12 cellular contexts compared by ENCODE assay signal in genomic region chr17:33284022-33284421, GRCh38. TPM values are rescaled to one million over a fixed set of nuclear protein-coding genes. Genes with fewer than 3 reads are reported as not detected.
DNase-seq lines count a peak whose midpoint lies in the region; ATAC-seq and TF ChIP-seq lines count a peak whose summit lies in the region.
"Had no signal": no experiment of that assay in that cellular context is flagged by ENCODE, and none has a peak within 500 bp of the region (broad histone marks: within the 10 kb centered on the region; RNA-seq: fewer than 3 reads in every experiment).

No MANE protein-coding gene starts in this region.

- H3K9me3 Mint-ChIP-seq in activated T-helper 2 cell treated with anti-CD3 and anti-CD28 coated beads, Interferon-gamma antibody, Interleukin-2, Interleukin-4, amounts not matched to agents 10 μg/mL and 5 μg/mL and 100 μg/mL, durations not matched to agents 14 hours and 24 hours and 36 hours = no peaks in the 10 kb centered on the region

- no peaks in the 10 kb centered on the region for H3K4me1 Mint-ChIP-seq in activated T-helper 2 cell treated with anti-CD3 and anti-CD28 coated beads, Interferon-gamma antibody, Interleukin-2, Interleukin-4, amounts not matched to agents 10 μg/mL and 5 μg/mL and 100 μg/mL, durations not matched to agents 14 hours and 24 hours and 36 hours (ENCODE audit: low read depth)
- H3K4me1 Mint-ChIP-seq: activated CD8-positive, alpha-beta memory T cell treated with anti-CD3 and anti-CD28 coated beads, Interleukin-2, amount 10 ng/mL, durations not matched to agents 7 days and 5 days had no signal

- peaks cover 13% of the 10 kb centered on the region for H3K27me3 Mint-ChIP-seq in activated T-helper 2 cell treated with anti-CD3 and anti-CD28 coated beads, Interferon-gamma antibody, Interleukin-2, Interleukin-4, amounts not matched to agents 10 μg/mL and 5 μg/mL and 100 μg/mL, durations not matched to agents 14 hours and 24 hours and 36 hours (ENCODE audit: low read depth)

- H3K27me3 ChIP-seq in adrenal gland = no peaks in the 10 kb centered on the region
- H3K27me3 ChIP-seq: BLaER1 had no signal

- H3K9me3 ChIP-seq in adrenal gland (replicated peaks in 1 of 3) = no peaks in the 10 kb centered on the region
- H3K9me3 ChIP-seq: BLaER1 had no signal

- H3K4me3 ChIP-seq in adrenal gland = no peak overlapping the region
- H3K4me3 ChIP-seq: BLaER1 had no signal

- TF ChIP-seq POLR2A in adrenal gland (IDR thresholded peaks at IDR 0.05) = no peak

- no peaks in the 10 kb centered on the region for H3K36me3 ChIP-seq in adrenal gland (replicated peaks in 1 of 2)

- TF ChIP-seq CTCF in adrenal gland (IDR thresholded peaks at IDR 0.05) = no peak

- WGBS in adrenal gland, 4 donors = 10 to 15% (median 12%) methylated on average over 4 of the region's 4 CpGs

- H3K4me3 Mint-ChIP-seq in activated T-helper 2 cell treated with anti-CD3 and anti-CD28 coated beads, Interferon-gamma antibody, Interleukin-2, Interleukin-4, amounts not matched to agents 10 μg/mL and 5 μg/mL and 100 μg/mL, durations not matched to agents 14 hours and 24 hours and 36 hours (ENCODE audit: low read depth) = no peak overlapping the region
- H3K4me3 Mint-ChIP-seq: activated CD8-positive, alpha-beta memory T cell treated with anti-CD3 and anti-CD28 coated beads, Interleukin-2, amount 10 ng/mL, durations not matched to agents 7 days and 5 days had no signal

- intact Hi-C loops in Right ventricle myocardium superior (cut with DNase I) = no loop called here
- intact Hi-C loops in cardiac septum (cut with DNase I) = no loop called here
- intact Hi-C loops in adrenal gland (cut with DNase I) = no loop called here
- intact Hi-C loops in activated T-helper 2 cell treated with anti-CD3 and anti-CD28 coated beads, Interferon-gamma antibody, Interleukin-2, Interleukin-4, amounts not matched to agents 10 μg/mL and 5 μg/mL and 100 μg/mL, durations not matched to agents 14 hours and 24 hours and 36 hours (cut with micrococcal nuclease) = no loop called here

- no peak overlapping the region for H3K27ac Mint-ChIP-seq in activated T-helper 2 cell treated with anti-CD3 and anti-CD28 coated beads, Interferon-gamma antibody, Interleukin-2, Interleukin-4, amounts not matched to agents 10 μg/mL and 5 μg/mL and 100 μg/mL, durations not matched to agents 14 hours and 24 hours and 36 hours
- H3K27ac Mint-ChIP-seq: activated CD8-positive, alpha-beta memory T cell treated with anti-CD3 and anti-CD28 coated beads, Interleukin-2, amount 10 ng/mL, durations not matched to agents 7 days and 5 days had no signal

- DNase-seq in Right ventricle myocardium superior (no peak), cardiac septum (ENCODE audit: low spot score) (no peak), adrenal gland (peak; percentile 37 to 88 (median 81)), iris pigment epithelial cell (ENCODE audit: low read depth) (peak; percentile 80), ureter (ENCODE audit: low spot score) (peak; percentile 69), HUDEP-2 (lab: John Stamatoyannopoulos, UW; ENCODE audit: unreplicated experiment in 76 of 76) (no peak)
- no peak for DNase-seq in activated T-helper 2 cell treated with anti-CD3 and anti-CD28 coated beads, Interferon-gamma antibody, Interleukin-2, Interleukin-4, amounts not matched to agents 10 μg/mL and 5 μg/mL and 100 μg/mL, durations not matched to agents 14 hours and 24 hours and 36 hours (ENCODE audit: low spot score)
- DNase-seq: activated CD8-positive, alpha-beta memory T cell treated with anti-CD3 and anti-CD28 coated beads, Interleukin-2, amount 10 ng/mL, durations not matched to agents 7 days and 5 days; KBM-7; mesendoderm had no signal

- ATAC-seq in Right ventricle myocardium superior (ENCODE audit: poor library complexity) = peak; percentile 34
- no peak for ATAC-seq in GM18519 (IDR thresholded peaks at IDR 0.05; ENCODE audit: low FRiP score, unreplicated experiment)
- ATAC-seq: activated CD8-positive, alpha-beta memory T cell treated with anti-CD3 and anti-CD28 coated beads, Interleukin-2, amount 10 ng/mL, durations not matched to agents 7 days and 5 days had no signal

- no peaks in the 10 kb centered on the region for H3K36me3 Mint-ChIP-seq in activated T-helper 2 cell treated with anti-CD3 and anti-CD28 coated beads, Interferon-gamma antibody, Interleukin-2, Interleukin-4, amounts not matched to agents 10 μg/mL and 5 μg/mL and 100 μg/mL, durations not matched to agents 14 hours and 24 hours and 36 hours (ENCODE audit: low read depth)
- H3K36me3 Mint-ChIP-seq: activated CD8-positive, alpha-beta memory T cell treated with anti-CD3 and anti-CD28 coated beads, Interleukin-2, amount 10 ng/mL, durations not matched to agents 7 days and 5 days had no signal

- H3K4me1 ChIP-seq in adrenal gland (replicated peaks in 1 of 2) = peaks cover 0 to 6% of the 10 kb centered on the region in 2 donors

- H3K27ac ChIP-seq in adrenal gland = peak overlapping the region in 3 of 5 donors; percentile 19 to 42 (median 32)
- H3K27ac ChIP-seq: BLaER1 had no signal

RNA-seq across cellular contexts. Expression of gene ASIC2, which starts 9.1 kb away (rescaled TPM):
- total RNA-seq in Right ventricle myocardium superior = not detected
- total RNA-seq in cardiac septum = not detected
- 1 to 10 TPM in 3 of 8 donors, under 1 TPM in 5; 0.29 to 1.5 (median 0.81) TPM for total RNA-seq in adrenal gland
- polyA plus RNA-seq in adrenal gland = 1 to 10 TPM in 1 of 3 donors, under 1 TPM in 2; 0.30 to 1.1 (median 0.42) TPM
- not detected for total RNA-seq in ureter
- not detected in 2 replicates for total RNA-seq in activated T-helper 2 cell treated with anti-CD3 and anti-CD28 coated beads, Interferon-gamma antibody, Interleukin-2, Interleukin-4, amounts not matched to agents 10 μg/mL and 5 μg/mL and 100 μg/mL, durations not matched to agents 14 hours and 24 hours and 36 hours
- total RNA-seq: activated CD8-positive, alpha-beta memory T cell treated with anti-CD3 and anti-CD28 coated beads, Interleukin-2, amount 10 ng/mL, durations not matched to agents 7 days and 5 days had no signal

Comparison
In these comparisons a context has a peak if more than half of its experiments do, and no peak if none do; other contexts are left out.
1. DNase-seq: peak in adrenal gland (7 of 7), iris pigment epithelial cell (single experiment) and ureter (single experiment); none in Right ventricle myocardium superior (single experiment), cardiac septum (single experiment), HUDEP-2 (0 of 76) and activated T-helper 2 cell treated with anti-CD3 and anti-CD28 coated beads, Interferon-gamma antibody, Interleukin-2, Interleukin-4, amounts not matched to agents 10 μg/mL and 5 μg/mL and 100 μg/mL, durations not matched to agents 14 hours and 24 hours and 36 hours (single experiment).